ENCODE assay signal across 14 cellular contexts in genomic region chr19:1230585-1231489, GRCh38.
"Had no signal": no experiment of that assay in that cellular context is flagged by ENCODE, and none has a peak within 500 bp of the region (broad histone marks: within the 10 kb centered on the region; RNA-seq: fewer than 3 reads in every experiment).

No MANE protein-coding gene starts in this region.

- H3K9me3 Mint-ChIP-seq: activated naive CD4-positive, alpha-beta T cell treated with anti-CD3 and anti-CD28 coated beads, Interleukin-2, amount 10 ng/mL, durations not matched to agents 7 days and 5 days; activated T-helper 17 cell treated with anti-CD3 and anti-CD28 coated beads, Interleukin-2, amount 50 U/mL, for 72 hours; central memory CD8-positive, alpha-beta T cell; neural progenitor cell; T-helper 2 cell treated with Interferon-gamma antibody and Interleukin-4, amounts not matched to agents 5 μg/mL and 100 μg/mL, for 36 hours had no signal

- DNase-seq: activated CD4-positive, CD25-positive, alpha-beta regulatory T cell treated with anti-CD3 and anti-CD28 coated beads, Interleukin-2, amount 50 U/mL, for 72 hours; activated naive CD4-positive, alpha-beta T cell treated with anti-CD3 and anti-CD28 coated beads, Interleukin-2, amount 10 ng/mL, durations not matched to agents 7 days and 5 days; cortex of kidney; effector CD8-positive, alpha-beta T cell; kidney; left ventricle myocardium superior; retina; substantia nigra; transverse colon had no signal

- H3K36me3 ChIP-seq: neural progenitor cell had no signal

- H2AFZ ChIP-seq: neural progenitor cell had no signal

- H3K27ac ChIP-seq: neural progenitor cell, skin epidermis, transverse colon had no signal

- H3K4me1 Mint-ChIP-seq: activated naive CD4-positive, alpha-beta T cell treated with anti-CD3 and anti-CD28 coated beads, Interleukin-2, amount 10 ng/mL, durations not matched to agents 7 days and 5 days; activated T-helper 17 cell treated with anti-CD3 and anti-CD28 coated beads, Interleukin-2, amount 50 U/mL, for 72 hours; central memory CD8-positive, alpha-beta T cell had no signal

- H3K4me2 ChIP-seq: neural progenitor cell had no signal

- H3K9ac ChIP-seq: neural progenitor cell had no signal

- H3K27me3 ChIP-seq: neural progenitor cell had no signal

- H3K4me1 ChIP-seq: neural progenitor cell had no signal

- ATAC-seq: activated T-helper 17 cell treated with anti-CD3 and anti-CD28 coated beads, Interleukin-2, amount 50 U/mL, for 72 hours; left ventricle myocardium superior had no signal

- H3K4me3 Mint-ChIP-seq: activated naive CD4-positive, alpha-beta T cell treated with anti-CD3 and anti-CD28 coated beads, Interleukin-2, amount 10 ng/mL, durations not matched to agents 7 days and 5 days; activated T-helper 17 cell treated with anti-CD3 and anti-CD28 coated beads, Interleukin-2, amount 50 U/mL, for 72 hours; central memory CD8-positive, alpha-beta T cell; neural progenitor cell; T-helper 2 cell treated with Interferon-gamma antibody and Interleukin-4, amounts not matched to agents 5 μg/mL and 100 μg/mL, for 36 hours had no signal

- H3K27ac Mint-ChIP-seq: activated naive CD4-positive, alpha-beta T cell treated with anti-CD3 and anti-CD28 coated beads, Interleukin-2, amount 10 ng/mL, durations not matched to agents 7 days and 5 days; activated T-helper 17 cell treated with anti-CD3 and anti-CD28 coated beads, Interleukin-2, amount 50 U/mL, for 72 hours; neural progenitor cell had no signal

- H3K9me3 ChIP-seq: transverse colon had no signal

- H3K27me3 Mint-ChIP-seq: activated T-helper 17 cell treated with anti-CD3 and anti-CD28 coated beads, Interleukin-2, amount 50 U/mL, for 72 hours; central memory CD8-positive, alpha-beta T cell had no signal

- H3K4me3 ChIP-seq: neural progenitor cell, skin epidermis, transverse colon had no signal
